Comparison of ENCODE assay signal across 8 cellular contexts in the genomic region with DNA sequence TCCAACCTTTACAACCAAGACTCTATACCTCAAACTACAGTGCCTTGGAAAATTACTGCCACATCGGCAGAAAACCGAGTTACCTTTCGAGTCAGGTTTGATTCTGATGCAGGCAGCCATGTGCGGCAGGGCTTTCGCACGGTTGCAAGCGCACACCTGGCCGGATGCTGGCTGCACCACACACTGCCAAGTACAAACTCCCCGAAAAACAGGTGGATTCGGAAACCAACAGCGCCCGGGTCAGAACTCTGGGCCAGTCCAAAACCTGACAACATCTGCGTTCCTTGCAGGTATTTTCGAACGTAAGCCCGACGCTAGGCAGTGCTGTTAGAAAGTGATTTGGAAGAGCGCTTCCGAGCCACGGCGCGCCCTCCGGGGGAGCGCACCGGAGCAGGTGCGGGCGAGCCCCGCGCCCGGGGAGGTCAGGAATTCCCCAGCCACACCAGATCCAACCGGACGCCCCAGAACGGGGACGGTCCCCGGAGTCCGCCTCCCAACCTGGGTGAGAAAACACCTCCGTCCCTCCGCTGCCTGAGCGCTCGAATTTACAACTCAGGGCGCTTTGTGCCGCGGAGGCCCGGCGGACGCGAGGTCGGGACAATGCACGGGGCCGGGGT. TPM values are rescaled to one million over a fixed set of nuclear protein-coding genes. Genes with fewer than 3 reads are reported as not detected.
A peak's percentile ranks its signal among the peaks of the same experiment; 100 is the strongest.
DNase-seq lines count a peak whose midpoint lies in the region; ATAC-seq and TF ChIP-seq lines count a peak whose summit lies in the region.

No MANE protein-coding gene starts in this region.

- H3F3A ChIP-seq in SU-DHL-6 (ENCODE audit: insufficient read depth): peaks cover 38% of the 10 kb centered on the region

- no peaks in the 10 kb centered on the region for H3K9me2 ChIP-seq in SU-DHL-6 (replicated peaks; ENCODE audit: insufficient read depth, low read length)

- H3K79me2 ChIP-seq in SU-DHL-6 (ENCODE audit: insufficient read depth, low read length): peaks cover 59% of the 10 kb centered on the region

- H3K27me3 ChIP-seq in SU-DHL-6 (ENCODE audit: low read length) (no peaks in the 10 kb centered on the region), ascending aorta (no peaks in the 10 kb centered on the region)

- H4K20me1 ChIP-seq in SU-DHL-6 (ENCODE audit: low read depth, low read length): peaks cover 9% of the 10 kb centered on the region; the same call in 1 of the 2 replicates

- peak; percentile 35 for DNase-seq in GM03348 (ENCODE audit: low spot score)
- no peak for DNase-seq in ascending aorta (ENCODE audit: low spot score in 2 of 2)
- peak; percentile 59 for DNase-seq in left kidney (ENCODE audit: low read depth, low spot score)
- DNase-seq in stimulated activated CD8-positive, alpha-beta memory T cell treated with anti-CD3 and anti-CD28 coated beads, Interleukin-4, amount 100 ng/mL, for 48 hours: peak; percentile 56
- DNase-seq in COLO829 (ENCODE audit: low spot score): no peak

- H3K4me3 ChIP-seq in SU-DHL-6 (ENCODE audit: insufficient read depth, low read length, poor library complexity, severe bottlenecking) (peak overlapping the region; percentile 59), ascending aorta (peak overlapping the region; percentile 75 to 84)

- no peak overlapping the region for H2AFZ ChIP-seq in SU-DHL-6 (ENCODE audit: low read depth, low read length, severe bottlenecking)

- H3K4me1 ChIP-seq in ascending aorta: peaks cover 24 to 44% of the 10 kb centered on the region in 2 donors

- H3K9ac ChIP-seq in SU-DHL-6 (ENCODE audit: low read length): peak overlapping the region; percentile 85

- H3K9me3 ChIP-seq in SU-DHL-6 (ENCODE audit: insufficient read depth, low read length) (no peaks in the 10 kb centered on the region), ascending aorta (no peaks in the 10 kb centered on the region)

- H3K27ac ChIP-seq in SU-DHL-6 (ENCODE audit: low read depth, low read length): peak overlapping the region; percentile 90
- peak overlapping the region; percentile 26 to 52 for H3K27ac ChIP-seq in ascending aorta

- ATAC-seq in HG02642 (IDR thresholded peaks at IDR 0.05; ENCODE audit: poor library complexity, unreplicated experiment): peak; percentile 38
- ATAC-seq in HG03457 (IDR thresholded peaks at IDR 0.05; ENCODE audit: unreplicated experiment): no peak

- H3K36me3 ChIP-seq in SU-DHL-6 (ENCODE audit: low read length): no peaks in the 10 kb centered on the region
- no peaks in the 10 kb centered on the region for H3K36me3 ChIP-seq in ascending aorta

- no peak for TF ChIP-seq CTCF in SU-DHL-6 (IDR thresholded peaks at IDR 0.05; ENCODE audit: insufficient read depth, low read length, poor library complexity, severe bottlenecking)
- TF ChIP-seq CTCF in ascending aorta (IDR thresholded peaks at IDR 0.05): no peak

- intact Hi-C loops in ascending aorta (cut with DNase I): loop anchor here (5.0 kb wide), 4 partner anchors 75 to 290 kb away; a partner anchor contains a TSS

- peak overlapping the region; percentile 74 for H3K4me2 ChIP-seq in SU-DHL-6 (ENCODE audit: low read depth, low read length, poor library complexity, severe bottlenecking)

RNA-seq across cellular contexts. Expression of a gene that starts 1.2 kb away (rescaled TPM):
- total RNA-seq in ascending aorta: 55.3 TPM

Comparison
In these comparisons a context has a peak if more than half of its experiments do, and no peak if none do; other contexts are left out.
1. DNase-seq: peak in GM03348 (single experiment), left kidney (single experiment) and stimulated activated CD8-positive, alpha-beta memory T cell treated with anti-CD3 and anti-CD28 coated beads, Interleukin-4, amount 100 ng/mL, for 48 hours (single experiment); none in ascending aorta (0 of 2) and COLO829 (single experiment).